ENCODE assay signal across 12 cellular contexts in genomic region chr1:8917536-8917935, GRCh38. TPM values are rescaled to one million over a fixed set of nuclear protein-coding genes. Genes with fewer than 3 reads are reported as not detected.
DNase-seq lines count a peak whose midpoint lies in the region; ATAC-seq, FAIRE-seq and TF ChIP-seq lines count a peak whose summit lies in the region.
"Not testable (repeated sequence)": the region's sequence is repeated elsewhere in the genome, so short reads cannot be mapped to it uniquely, and the experiment has no call there.
"Had no signal": no experiment of that assay in that cellular context is flagged by ENCODE, and none has a peak within 500 bp of the region (broad histone marks: within the 10 kb centered on the region; RNA-seq: fewer than 3 reads in every experiment).

No MANE protein-coding gene starts in this region.

- not testable (repeated sequence) for H3K9me3 Mint-ChIP-seq in activated T-helper 17 cell treated with anti-CD3 and anti-CD28 coated beads, Interleukin-2, amount 50 U/mL, for 72 hours; activated naive CD8-positive, alpha-beta T cell treated with anti-CD3 and anti-CD28 coated beads, Interleukin-2, amount 50 U/mL, for 24 hours

- not testable (repeated sequence) for H3K27ac ChIP-seq in IMR-90 (ENCODE audit: insufficient read depth, low read length); HepG2 (ENCODE audit: extremely low read length, insufficient read depth, low read length); osteoblast (ENCODE audit: low read depth, low read length)
- H3K27ac ChIP-seq in Panc1 (ENCODE audit: low read length) = peak overlapping the region; percentile 65; the same call in 1 of the 2 replicates
- H3K27ac ChIP-seq in VCaP = peak overlapping the region; percentile 30; the same call in 1 of the 2 replicates

- intact Hi-C loops in IMR-90 (cut with micrococcal nuclease) = not testable (repeated sequence)
- intact Hi-C loops in Panc1 (cut with micrococcal nuclease; ENCODE audit: unreplicated experiment) = loop anchor here (5.0 kb wide), 1 partner anchor 185 kb away; no protein-coding TSS in a partner anchor
- intact Hi-C loops in HepG2 (cut with micrococcal nuclease; ENCODE audit: unreplicated experiment) = loop anchor here (5.0 kb wide), 1 partner anchor 185 kb away; no protein-coding TSS in a partner anchor

- FAIRE-seq in HepG2 (lab: Jason Lieb, UNC) = not testable (repeated sequence)

- not testable (repeated sequence) for BruUV-seq in IMR-90 (replicated peaks; lab: Mats Ljungman, UMichigan); Panc1 (replicated peaks; lab: Mats Ljungman, UMichigan); HepG2 (replicated peaks; lab: Mats Ljungman, UMichigan)

- in situ Hi-C loops in IMR-90 (cut with MboI; ENCODE audit: low sequenced_read_pairs) (loop anchor here (5.0 to 25.0 kb wide), 3 partner anchors 70 to 570 kb away; no protein-coding TSS in a partner anchor), HepG2 (cut with HindIII; ENCODE audit: extremely low pct_ligation_motif_present, low pct_unique_long_range_greater_than_20kb) (loop anchor here (5.0 kb wide), 1 partner anchor 90 kb away; no protein-coding TSS in a partner anchor)
- in situ Hi-C loops in Panc1 (cut with HindIII; ENCODE audit: low pct_unique_long_range_greater_than_20kb, low sequenced_read_pairs) = not testable (repeated sequence)

- H3K14ac ChIP-seq in IMR-90 (replicated peaks; ENCODE audit: low read depth, low read length) = not testable (repeated sequence)

- not testable (repeated sequence) for TF ChIP-seq EP300 in HepG2 (IDR thresholded peaks at IDR 0.05; ENCODE audit: low read depth in 2 of 2, low read length in 2 of 2); HepG2 (CRISPR knock-in tag; IDR thresholded peaks at IDR 0.05; ENCODE audit: borderline replicate concordance)

- 0 out of 2 replicates have a peak overlapping the region, but pooled peaks have one; percentile 39 for H2AK5ac ChIP-seq in IMR-90 (ENCODE audit: low read depth, low read length)

- H2AFZ ChIP-seq in IMR-90 (replicated peaks; ENCODE audit: low read length, poor library complexity) = not testable (repeated sequence)
- H2AFZ ChIP-seq in HepG2 (ENCODE audit: low read length) = peak overlapping the region; percentile 27
- H2AFZ ChIP-seq in osteoblast (ENCODE audit: low read length) = peak overlapping the region; percentile 57

- peak overlapping the region; percentile 66 for H3K27ac Mint-ChIP-seq in activated T-helper 17 cell treated with anti-CD3 and anti-CD28 coated beads, Interleukin-2, amount 50 U/mL, for 72 hours
- H3K27ac Mint-ChIP-seq in activated naive CD8-positive, alpha-beta T cell treated with anti-CD3 and anti-CD28 coated beads, Interleukin-2, amount 50 U/mL, for 24 hours = peak overlapping the region; percentile 88

- not testable (repeated sequence) for H3K9ac ChIP-seq in IMR-90 (ENCODE audit: low read depth, low read length); HepG2 (ENCODE audit: insufficient read depth, low read depth, low read length)

- H3K4me1 ChIP-seq in IMR-90 (ENCODE audit: control insufficient read depth, insufficient read depth, low read length); osteoblast (ENCODE audit: insufficient read depth, low read length): not testable (repeated sequence)
- H3K4me1 ChIP-seq in Panc1 (ENCODE audit: control insufficient read depth, insufficient read depth, low read length) = peaks cover 15% of the 10 kb centered on the region
- peaks cover 60% of the 10 kb centered on the region for H3K4me1 ChIP-seq in HepG2 (ENCODE audit: insufficient read depth, low read length)

- TF ChIP-seq CTCF in IMR-90 (conservative IDR thresholded peaks at IDR 0.05; ENCODE audit: low read depth, low read length); Panc1 (IDR thresholded peaks at IDR 0.05); VCaP (conservative IDR thresholded peaks at IDR 0.05); HepG2 (CRISPR knock-in tag; IDR thresholded peaks at IDR 0.05); osteoblast (IDR thresholded peaks at IDR 0.05; ENCODE audit: extremely low read depth, low read depth, low read length): not testable (repeated sequence)

- not testable (repeated sequence) for H3K4me3 ChIP-seq in IMR-90 (ENCODE audit: insufficient read depth, low read depth, low read length); Panc1 (ENCODE audit: low read depth in 2 of 2, low read length in 2 of 2); HepG2 (replicated peaks in 1 of 3; ENCODE audit: insufficient read depth in 1 of 3, low read depth in 2 of 3, low read length in 3 of 3); osteoblast (ENCODE audit: insufficient read depth, low read length)

- H3K18ac ChIP-seq in IMR-90 (ENCODE audit: low read depth, low read length) = not testable (repeated sequence)

- H4K8ac ChIP-seq in IMR-90 (ENCODE audit: low read depth in 2 of 2, low read length in 2 of 2) = not testable (repeated sequence)

- not testable (repeated sequence) for H3K27me3 Mint-ChIP-seq in activated T-helper 17 cell treated with anti-CD3 and anti-CD28 coated beads, Interleukin-2, amount 50 U/mL, for 72 hours; activated naive CD8-positive, alpha-beta T cell treated with anti-CD3 and anti-CD28 coated beads, Interleukin-2, amount 50 U/mL, for 24 hours

- H2BK20ac ChIP-seq in IMR-90 (ENCODE audit: low read depth, low read length) = not testable (repeated sequence)

- H3K4me2 ChIP-seq in IMR-90 (ENCODE audit: low read depth, low read length) = not testable (repeated sequence)
- H3K4me2 ChIP-seq in HepG2 (ENCODE audit: low read depth, low read length) (peak overlapping the region; percentile 39; the same call in 1 of the 2 replicates), osteoblast (ENCODE audit: insufficient read depth, low read length) (peak overlapping the region; percentile 77)

- not testable (repeated sequence) for H3K36me3 Mint-ChIP-seq in activated T-helper 17 cell treated with anti-CD3 and anti-CD28 coated beads, Interleukin-2, amount 50 U/mL, for 72 hours (ENCODE audit: low read depth)
- peaks cover 45% of the 10 kb centered on the region for H3K36me3 Mint-ChIP-seq in activated naive CD8-positive, alpha-beta T cell treated with anti-CD3 and anti-CD28 coated beads, Interleukin-2, amount 50 U/mL, for 24 hours (ENCODE audit: low read depth)

- H3K9me1 ChIP-seq in IMR-90 (ENCODE audit: insufficient read depth, low read length) = not testable (repeated sequence)

- dilution Hi-C loops in IMR-90 (cut with HindIII; ENCODE audit: low sequenced_read_pairs, unreplicated experiment) = not testable (repeated sequence)

- not testable (repeated sequence) for H4K5ac ChIP-seq in IMR-90 (ENCODE audit: low read depth, low read length)

- H3K4me3 Mint-ChIP-seq in activated T-helper 17 cell treated with anti-CD3 and anti-CD28 coated beads, Interleukin-2, amount 50 U/mL, for 72 hours; activated naive CD8-positive, alpha-beta T cell treated with anti-CD3 and anti-CD28 coated beads, Interleukin-2, amount 50 U/mL, for 24 hours: not testable (repeated sequence)

- H3K79me2 ChIP-seq in HepG2 (ENCODE audit: insufficient read depth, low read length); osteoblast (ENCODE audit: insufficient read depth, low read length): not testable (repeated sequence)

- not testable (repeated sequence) for H4K91ac ChIP-seq in IMR-90 (ENCODE audit: insufficient read depth, low read depth, low read length)

- WGBS in IMR-90 (ENCODE audit: extremely low coverage in 2 of 2, insufficient read length in 1 of 2), 2 experiments = 80% methylated on average over 6 of the region's 10 CpGs; no CpG with 5 or more reads in 1 of the 2 experiments
- whole genome bisulfite sequencing in HepG2 (ENCODE audit: low lambda C conversion rate) = 34% methylated on average over 10 of the region's 10 CpGs

- not testable (repeated sequence) for H3K36me3 ChIP-seq in IMR-90 (ENCODE audit: control insufficient read depth, insufficient read depth, low read length); Panc1 (ENCODE audit: control insufficient read depth, insufficient read depth, low read length); HepG2 (replicated peaks in 1 of 2; ENCODE audit: control insufficient read depth in 1 of 2, insufficient read depth in 2 of 2, low read length in 2 of 2); osteoblast (ENCODE audit: insufficient read depth, low read length)

- not testable (repeated sequence) for H3K9me3 ChIP-seq in IMR-90 (ENCODE audit: control insufficient read depth, insufficient read depth, low read length); Panc1 (ENCODE audit: control insufficient read depth, insufficient read depth, low read depth, low read length); HepG2 (ENCODE audit: low read length); osteoblast (ENCODE audit: low read depth, low read length)

- not testable (repeated sequence) for H2BK120ac ChIP-seq in IMR-90 (ENCODE audit: low read depth, low read length)

- H3K27me3 ChIP-seq in IMR-90 (ENCODE audit: control insufficient read depth, insufficient read depth, low read length) (peaks cover 19% of the 10 kb centered on the region), HepG2 (ENCODE audit: control insufficient read depth in 1 of 2, insufficient read depth in 2 of 2, low read length in 2 of 2) (peaks cover 3 to 16% of the 10 kb centered on the region in 2 experiments; a peak in 3 of 5 replicates)
- H3K27me3 ChIP-seq in Panc1 (ENCODE audit: control insufficient read depth, insufficient read depth, low read length); osteoblast (ENCODE audit: insufficient read depth, low read length): not testable (repeated sequence)

- H3K4me1 Mint-ChIP-seq in activated T-helper 17 cell treated with anti-CD3 and anti-CD28 coated beads, Interleukin-2, amount 50 U/mL, for 72 hours = peaks cover 19% of the 10 kb centered on the region
- H3K4me1 Mint-ChIP-seq in activated naive CD8-positive, alpha-beta T cell treated with anti-CD3 and anti-CD28 coated beads, Interleukin-2, amount 50 U/mL, for 24 hours = peaks cover 59% of the 10 kb centered on the region

- POLR2A ChIA-PET in IMR-90 (lab: Charles Lee; ENCODE audit: unreplicated experiment) = not testable (repeated sequence)
- POLR2A ChIA-PET in Panc1 (lab: Charles Lee) = interaction anchor here (0.6 to 0.7 kb wide), 3 partner anchors 27 to 248 kb away, joined by 3 to 15 read pairs (median 7); no protein-coding TSS in a partner anchor
- POLR2A ChIA-PET in HepG2 (lab: Yijun Ruan, JAX) = interaction anchor here (1.6 kb wide), 1 partner anchor 37 kb away, joined by 6 read pairs; no protein-coding TSS in a partner anchor

- H2AK9ac ChIP-seq in IMR-90 (replicated peaks; ENCODE audit: low read depth, low read length, poor library complexity) = not testable (repeated sequence)

- not testable (repeated sequence) for TF ChIP-seq POLR2A in IMR-90 (IDR thresholded peaks at IDR 0.05; ENCODE audit: low read depth, low read length); HepG2 (IDR thresholded peaks at IDR 0.05; ENCODE audit: insufficient read depth in 1 of 2, low read depth in 2 of 2, low read length in 2 of 2)

- H3K23ac ChIP-seq in IMR-90 (ENCODE audit: low read depth, low read length) = not testable (repeated sequence)

- H3K79me1 ChIP-seq in IMR-90 (ENCODE audit: low read depth in 1 of 2, low read length in 2 of 2) = not testable (repeated sequence)

- not testable (repeated sequence) for ATAC-seq in IMR-90 (ENCODE audit: low read depth); activated T-helper 17 cell treated with anti-CD3 and anti-CD28 coated beads, Interleukin-2, amount 50 U/mL, for 72 hours (replicated peaks); activated naive CD8-positive, alpha-beta T cell treated with anti-CD3 and anti-CD28 coated beads, Interleukin-2, amount 50 U/mL, for 24 hours; HepG2
- ATAC-seq in Panc1 = peak; percentile 27

- CTCF ChIA-PET in IMR-90 (lab: Yijun Ruan, JAX) (interaction anchor here (0.8 to 3.7 kb wide), 4 partner anchors 24 to 88 kb away, joined by 3 to 21 read pairs (median 4); no protein-coding TSS in a partner anchor), Panc1 (lab: Charles Lee) (interaction anchor here (0.6 to 2.3 kb wide), 5 partner anchors 68 to 559 kb away, joined by 3 to 21 read pairs (median 5); no protein-coding TSS in a partner anchor), HepG2 (lab: Yijun Ruan, JAX; ENCODE audit: low intra/inter-chr PET ratio, low total read pairs) (interaction anchor here (0.9 to 2.1 kb wide), 4 partner anchors 45 to 88 kb away, joined by 3 to 27 read pairs (median 8); no protein-coding TSS in a partner anchor)

- not testable (repeated sequence) for H3K56ac ChIP-seq in IMR-90 (ENCODE audit: extremely low read depth, insufficient read depth, low read length)

- not testable (repeated sequence) for H4K20me1 ChIP-seq in IMR-90 (ENCODE audit: insufficient read depth, low read length); HepG2 (ENCODE audit: insufficient read depth, low read length); osteoblast (ENCODE audit: insufficient read depth, low read length)

- H2BK5ac ChIP-seq in IMR-90 (ENCODE audit: low read depth, low read length, poor library complexity, severe bottlenecking) = not testable (repeated sequence)

- not testable (repeated sequence) for TF ChIP-seq RAD21 in IMR-90 (IDR thresholded peaks at IDR 0.05; ENCODE audit: low read length); HepG2 (CRISPR knock-in tag; IDR thresholded peaks at IDR 0.05)

- not testable (repeated sequence) for H2BK15ac ChIP-seq in IMR-90 (ENCODE audit: low read depth, low read length)

- not testable (repeated sequence) for DNase-seq in IMR-90; Panc1 (ENCODE audit: low read depth, low spot score); activated naive CD8-positive, alpha-beta T cell treated with anti-CD3 and anti-CD28 coated beads, Interleukin-2, amount 50 U/mL, for 24 hours; HepG2 (ENCODE audit: low spot score)
- peak; percentile 60 for DNase-seq in osteoblast (ENCODE audit: insufficient read length, low spot score, missing footprints)

- not testable (repeated sequence) for H3K4ac ChIP-seq in IMR-90 (ENCODE audit: low read depth, low read length)

RNA-seq across cellular contexts. Expression of gene CA6, which starts 28.1 kb away (rescaled TPM):
- total RNA-seq in IMR-90 (2012; rRNA removed) = not detected in 2 replicates
- not detected in 2 replicates for polyA plus RNA-seq in IMR-90 (2012; rRNA removed)
- not detected in 2 replicates for polyA plus RNA-seq in IMR-90 (2012; cell fraction: cytosol; rRNA removed)
- not detected in 2 replicates for polyA plus RNA-seq in IMR-90 (2012; cell fraction: nucleus; rRNA removed; ENCODE audit: low replicate concordance)
- total RNA-seq in Panc1 (2021; ENCODE audit: unreplicated experiment) = not detected
- polyA plus RNA-seq in Panc1 (2012; ENCODE audit: insufficient read length) = 0.15 TPM
- 1 to 10 TPM in 1 of 2 donors, under 1 TPM in 1; 0.78 to 2.2 TPM for total RNA-seq in activated T-helper 17 cell treated with anti-CD3 and anti-CD28 coated beads, Interleukin-2, amount 50 U/mL, for 72 hours
- total RNA-seq in HepG2 (2016; rRNA removed; fragmentation: Illumina TruSeq; extraction: Trizol) = not detected in 2 replicates
- not detected in 2 replicates for total RNA-seq in HepG2 (2016; cell fraction: cytosol; rRNA removed; fragmentation: Illumina TruSeq; extraction: Trizol; ENCODE audit: low read depth)
- not detected in 2 replicates for total RNA-seq in HepG2 (2016; cell fraction: insoluble cytoplasmic fraction; rRNA removed; fragmentation: Illumina TruSeq; extraction: Trizol)
- not detected in 2 replicates for total RNA-seq in HepG2 (2016; cell fraction: membrane; rRNA removed; fragmentation: Illumina TruSeq; extraction: Trizol)
- total RNA-seq in HepG2 (2016; cell fraction: nucleus; rRNA removed; fragmentation: Illumina TruSeq; extraction: Trizol) = not detected in 2 replicates
- not detected in 2 replicates for polyA plus RNA-seq in HepG2 (2011; rRNA removed)
- polyA plus RNA-seq in HepG2 (2011; cell fraction: cytosol; rRNA removed) = not detected in 2 replicates
- not detected in 2 replicates for polyA plus RNA-seq in HepG2 (2011; cell fraction: nucleus; rRNA removed)
- polyA plus RNA-seq in HepG2 (2012) = not detected in 2 replicates
- not detected in 2 replicates for polyA plus RNA-seq in HepG2 (2016; cell fraction: cytosol; fragmentation: Illumina TruSeq; extraction: Trizol; ENCODE audit: low read depth)
- polyA plus RNA-seq in HepG2 (2016; cell fraction: insoluble cytoplasmic fraction; fragmentation: Illumina TruSeq; extraction: Trizol; ENCODE audit: low read depth) = not detected in 2 replicates
- not detected in 2 replicates for polyA plus RNA-seq in HepG2 (2016; cell fraction: membrane; fragmentation: Illumina TruSeq; extraction: Trizol; ENCODE audit: low read depth)
- not detected in 2 replicates for polyA plus RNA-seq in HepG2 (2016; cell fraction: nucleus; fragmentation: Illumina TruSeq; extraction: Trizol; ENCODE audit: insufficient read depth, low read depth)
- not detected in 2 replicates for polyA minus RNA-seq in HepG2 (2011; rRNA and poly(A)+ RNA removed; ENCODE audit: low replicate concordance)
- not detected in 2 replicates for polyA minus RNA-seq in HepG2 (2011; cell fraction: cytosol; rRNA and poly(A)+ RNA removed)
- not detected in 2 replicates for polyA minus RNA-seq in HepG2 (2011; cell fraction: nucleus; rRNA and poly(A)+ RNA removed)
- total RNA-seq in osteoblast = not detected in 2 replicates
- total RNA-seq: CD4-positive, alpha-beta memory T cell; H9; HT-29 had no signal
- polyA plus RNA-seq: A549, AG04450 had no signal

RNA-seq across cellular contexts. Expression of gene ENO1, which starts 39.0 kb away (rescaled TPM):
- total RNA-seq in IMR-90 (2012; rRNA removed) (2,952 and 3,643 TPM in 2 replicates), Panc1 (2021; ENCODE audit: unreplicated experiment) (2,480 TPM), HepG2 (2016; rRNA removed; fragmentation: Illumina TruSeq; extraction: Trizol) (1,559 and 2,216 TPM in 2 replicates), osteoblast (1,079 and 1,591 TPM in 2 replicates)
- polyA plus RNA-seq in IMR-90 (2012; rRNA removed) (2,094 and 2,125 TPM in 2 replicates), HepG2 (2011; rRNA removed) (2,835 and 3,103 TPM in 2 replicates)
- polyA plus RNA-seq in IMR-90 (2012; cell fraction: cytosol; rRNA removed) = 1,308 and 1,582 TPM in 2 replicates
- polyA plus RNA-seq in IMR-90 (2012; cell fraction: nucleus; rRNA removed; ENCODE audit: low replicate concordance) = 1,133 and 1,170 TPM in 2 replicates
- 3,248 TPM for polyA plus RNA-seq in Panc1 (2012; ENCODE audit: insufficient read length)
- 1,000 to 10,000 TPM; 3,460 to 3,623 TPM for total RNA-seq in activated T-helper 17 cell treated with anti-CD3 and anti-CD28 coated beads, Interleukin-2, amount 50 U/mL, for 72 hours
- total RNA-seq in HepG2 (2016; cell fraction: cytosol; rRNA removed; fragmentation: Illumina TruSeq; extraction: Trizol; ENCODE audit: low read depth) = 233 and 251 TPM in 2 replicates
- 1,559 and 2,270 TPM in 2 replicates for total RNA-seq in HepG2 (2016; cell fraction: insoluble cytoplasmic fraction; rRNA removed; fragmentation: Illumina TruSeq; extraction: Trizol)
- 352 and 366 TPM in 2 replicates for total RNA-seq in HepG2 (2016; cell fraction: membrane; rRNA removed; fragmentation: Illumina TruSeq; extraction: Trizol)
- 647 and 688 TPM in 2 replicates for total RNA-seq in HepG2 (2016; cell fraction: nucleus; rRNA removed; fragmentation: Illumina TruSeq; extraction: Trizol)
- 2,814 and 3,536 TPM in 2 replicates for polyA plus RNA-seq in HepG2 (2011; cell fraction: cytosol; rRNA removed)
- polyA plus RNA-seq in HepG2 (2011; cell fraction: nucleus; rRNA removed) = 1,312 and 1,364 TPM in 2 replicates
- 2,599 and 3,087 TPM in 2 replicates for polyA plus RNA-seq in HepG2 (2012)
- 244 and 257 TPM in 2 replicates for polyA plus RNA-seq in HepG2 (2016; cell fraction: cytosol; fragmentation: Illumina TruSeq; extraction: Trizol; ENCODE audit: low read depth)
- 2,184 and 2,214 TPM in 2 replicates for polyA plus RNA-seq in HepG2 (2016; cell fraction: insoluble cytoplasmic fraction; fragmentation: Illumina TruSeq; extraction: Trizol; ENCODE audit: low read depth)
- 258 and 284 TPM in 2 replicates for polyA plus RNA-seq in HepG2 (2016; cell fraction: membrane; fragmentation: Illumina TruSeq; extraction: Trizol; ENCODE audit: low read depth)
- 796 and 841 TPM in 2 replicates for polyA plus RNA-seq in HepG2 (2016; cell fraction: nucleus; fragmentation: Illumina TruSeq; extraction: Trizol; ENCODE audit: insufficient read depth, low read depth)
- polyA minus RNA-seq in HepG2 (2011; rRNA and poly(A)+ RNA removed; ENCODE audit: low replicate concordance) = 4,265 and 4,548 TPM in 2 replicates
- polyA minus RNA-seq in HepG2 (2011; cell fraction: cytosol; rRNA and poly(A)+ RNA removed) = 2,231 and 2,479 TPM in 2 replicates
- polyA minus RNA-seq in HepG2 (2011; cell fraction: nucleus; rRNA and poly(A)+ RNA removed) = 525 and 715 TPM in 2 replicates
